27 cellular contexts compared by ENCODE assay signal in the genomic region with DNA sequence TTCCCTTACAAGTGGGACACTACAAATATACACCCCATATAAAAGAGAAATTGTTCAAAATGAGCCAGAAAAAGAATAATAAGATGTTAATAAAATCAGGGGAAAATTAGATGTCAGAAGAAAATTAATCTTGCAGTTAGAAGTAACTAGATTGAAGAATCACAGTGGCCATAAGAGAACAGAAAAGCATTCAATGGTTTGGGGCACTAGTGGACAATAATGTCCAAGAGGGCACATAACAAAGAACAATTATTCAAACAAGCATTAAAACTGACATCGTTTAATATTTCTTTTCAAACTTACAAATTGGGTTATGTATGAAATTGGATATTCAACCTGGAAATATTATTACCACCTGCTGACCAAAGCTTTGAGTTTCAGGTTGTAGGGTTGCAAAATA.
"Had no signal": no experiment of that assay in that cellular context is flagged by ENCODE, and none has a peak within 500 bp of the region (broad histone marks: within the 10 kb centered on the region; RNA-seq: fewer than 3 reads in every experiment).

No MANE protein-coding gene starts in this region.

- H3K27ac ChIP-seq: lower lobe of right lung, pancreas, right atrium auricular region, right lobe of liver, thoracic aorta, tibial artery, vagina had no signal

- H3K27ac Mint-ChIP-seq: naive thymus-derived CD8-positive, alpha-beta T cell; nephron; stimulated activated naive CD8-positive, alpha-beta T cell treated with anti-CD3 and anti-CD28 coated beads, Interleukin-15, Interleukin-2, amounts not matched to agents 100 ng/mL and 50 ng/mL, for 24 hours had no signal

- H3K4me1 Mint-ChIP-seq: immature natural killer cell had no signal

- H3K36me3 Mint-ChIP-seq: immature natural killer cell; naive thymus-derived CD8-positive, alpha-beta T cell had no signal

- H3K9me3 Mint-ChIP-seq: immature natural killer cell; nephron; neural crest cell; stimulated activated naive CD8-positive, alpha-beta T cell treated with anti-CD3 and anti-CD28 coated beads, Interleukin-15, Interleukin-2, amounts not matched to agents 100 ng/mL and 50 ng/mL, for 24 hours had no signal

- H3K4me1 ChIP-seq: lower lobe of right lung, right atrium auricular region, right lobe of liver had no signal

- H3K27me3 ChIP-seq: left lung, pancreas, right atrium auricular region, right lobe of liver, tibial artery, vagina had no signal

- ATAC-seq: left colon; left lung; lower lobe of right lung; naive thymus-derived CD8-positive, alpha-beta T cell; pancreas; right lobe of liver had no signal

- H3K36me3 ChIP-seq: left lung, lower lobe of right lung, pancreas, right atrium auricular region, right lobe of liver, tibial artery, vagina had no signal

- H3K4me3 Mint-ChIP-seq: immature natural killer cell; naive thymus-derived CD8-positive, alpha-beta T cell; nephron; neural crest cell; stimulated activated naive CD8-positive, alpha-beta T cell treated with anti-CD3 and anti-CD28 coated beads, Interleukin-15, Interleukin-2, amounts not matched to agents 100 ng/mL and 50 ng/mL, for 24 hours had no signal

- H3K9me3 ChIP-seq: left lung, lower lobe of right lung, pancreas, right atrium auricular region, right lobe of liver, thoracic aorta, tibial artery, vagina had no signal

- DNase-seq: hypothalamus; immature natural killer cell; kidney; left colon; left lung; lower lobe of right lung; mammary epithelial cell; mesenchymal stem cell; naive thymus-derived CD8-positive, alpha-beta T cell; nucleus accumbens; pancreas; right lobe of liver; stimulated activated CD4-positive, alpha-beta T cell treated with anti-CD3 and anti-CD28 coated beads, Interleukin-12 subunit alpha, Interleukin-12 subunit beta, amount 100 ng/mL, for 4 hours; stimulated activated CD4-positive, alpha-beta T cell treated with anti-CD3 and anti-CD28 coated beads, Interleukin-15, amount 100 ng/mL, for 24 hours; stimulated activated CD4-positive, alpha-beta T cell treated with anti-CD3 and anti-CD28 coated beads, Interleukin-2, amount 100 ng/mL, for 24 hours; stimulated activated CD4-positive, alpha-beta T cell treated with anti-CD3 and anti-CD28 coated beads, Interleukin-4, amount 100 ng/mL, for 1 hour; stimulated activated naive CD4-positive, alpha-beta T cell; tibial artery; trophoblast cell had no signal

- H3K4me3 ChIP-seq: left lung, lower lobe of right lung, pancreas, right atrium auricular region, right lobe of liver, skin epidermis, thoracic aorta, tibial artery, vagina had no signal

- FAIRE-seq: islet of Langerhans, kidney, pancreas had no signal

- H3K27me3 Mint-ChIP-seq: stimulated activated naive CD8-positive, alpha-beta T cell treated with anti-CD3 and anti-CD28 coated beads, Interleukin-15, Interleukin-2, amounts not matched to agents 100 ng/mL and 50 ng/mL, for 24 hours had no signal
